ENCODE assay signal across 16 cellular contexts in the genomic region with DNA sequence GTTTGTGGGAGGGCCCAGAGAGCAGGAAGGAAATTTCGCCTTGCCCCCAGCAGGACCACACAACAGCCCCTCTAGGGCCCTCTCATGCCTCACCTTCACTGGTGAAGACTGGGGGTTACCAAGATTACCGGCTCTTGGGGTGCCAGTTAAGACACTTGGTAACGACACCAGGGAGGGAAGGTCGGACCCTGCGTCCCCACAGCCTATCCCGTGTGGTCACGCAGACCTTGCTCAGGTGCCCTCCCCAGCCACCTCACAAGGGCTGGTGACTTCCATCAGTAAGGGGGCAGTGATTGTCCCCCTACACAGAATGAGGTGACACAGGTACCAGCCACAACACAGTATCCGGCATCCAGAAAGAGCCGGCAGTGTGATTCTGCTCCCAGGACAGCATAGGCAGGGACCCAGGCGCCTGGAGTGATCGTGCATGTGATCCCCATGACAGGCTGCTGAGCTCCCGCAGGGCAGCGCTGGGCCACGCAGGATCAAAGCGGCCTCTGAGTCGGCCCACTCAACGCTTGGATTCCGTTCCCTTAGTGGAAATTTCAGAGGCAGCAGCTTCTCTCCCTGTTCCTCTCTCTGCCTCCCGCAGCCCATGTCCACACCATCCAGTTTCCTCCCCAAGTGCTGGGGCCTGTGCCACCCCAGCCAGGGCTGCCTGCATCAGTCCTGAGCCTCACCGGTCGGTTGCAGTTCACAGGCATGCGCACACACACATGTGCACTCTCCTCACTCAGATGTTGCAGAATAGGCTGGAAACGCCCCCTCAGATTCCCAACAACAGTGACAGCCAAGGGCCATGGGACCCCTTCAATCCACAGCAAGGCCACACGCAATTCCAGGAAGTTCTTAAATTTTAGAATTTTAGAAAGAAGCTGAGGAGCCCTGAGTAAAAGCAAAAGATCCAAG. TPM values are rescaled to one million over a fixed set of nuclear protein-coding genes. Genes with fewer than 3 reads are reported as not detected.
DNase-seq lines count a peak whose midpoint lies in the region; ATAC-seq, FAIRE-seq and TF ChIP-seq lines count a peak whose summit lies in the region.
"Had no signal": no experiment of that assay in that cellular context is flagged by ENCODE, and none has a peak within 500 bp of the region (broad histone marks: within the 10 kb centered on the region; RNA-seq: fewer than 3 reads in every experiment).

No MANE protein-coding gene starts in this region.

- no peaks in the 10 kb centered on the region for H3K36me3 ChIP-seq in heart right ventricle
- H3K36me3 ChIP-seq: HAP-1 had no signal

- ATAC-seq in heart right ventricle (peak in 6 of 8 donors; percentile 7 to 39 (median 27)), HG03159 (IDR thresholded peaks at IDR 0.05; ENCODE audit: unreplicated experiment) (no peak)
- ATAC-seq: Panc1; psoas muscle; stimulated activated naive CD8-positive, alpha-beta T cell treated with anti-CD3 and anti-CD28 coated beads, Interleukin-15, Interleukin-2, amounts not matched to agents 100 U/mL and 50 U/mL, for 24 hours had no signal

- TF ChIP-seq CTCF in D721Med (IDR thresholded peaks at IDR 0.05; ENCODE audit: insufficient read depth, missing control alignments) (no peak), VCaP (conservative IDR thresholded peaks at IDR 0.05) (no peak), heart right ventricle (IDR thresholded peaks at IDR 0.05) (no peak)

- FAIRE-seq in D721Med (lab: Jason Lieb, UNC): no peak
- FAIRE-seq: bronchial epithelial cell, G401.6 had no signal

- intact Hi-C loops in heart right ventricle (cut with DNase I): loop anchor here in 2 of 10 donors (5.0 kb wide), 1 partner anchor 32 kb away; no protein-coding TSS in a partner anchor

- H3K27me3 ChIP-seq in heart right ventricle: peaks cover 0 to 9% (median 0%) of the 10 kb centered on the region in 7 donors

- DNase-seq in D721Med (ENCODE audit: insufficient read length, low spot score): peak; percentile 5
- peak in 1 of 2 donors; percentile 9 for DNase-seq in heart right ventricle
- peak; percentile 54 for DNase-seq in retina
- DNase-seq in amygdala (lab: John Stamatoyannopoulos, UW): no peak
- DNase-seq in T1000 (lab: John Stamatoyannopoulos, UW): no peak
- DNase-seq: NCI-H446 treated with DMSO at 0.1 percent for 48 hours; stimulated activated CD4-positive, alpha-beta T cell treated with anti-CD3 and anti-CD28 coated beads, Interleukin-4, amount 100 ng/mL, for 24 hours; stimulated activated naive CD8-positive, alpha-beta T cell treated with anti-CD3 and anti-CD28 coated beads, Interleukin-15, Interleukin-2, amounts not matched to agents 100 U/mL and 50 U/mL, for 24 hours had no signal

- no peak overlapping the region for H3K4me3 ChIP-seq in heart right ventricle
- H3K4me3 ChIP-seq: HAP-1, psoas muscle had no signal

- H3K27ac ChIP-seq in VCaP (peak overlapping the region; percentile 58; the same call in 1 of the 2 replicates), heart right ventricle (peak overlapping the region; percentile 11 to 91 (median 71))
- H3K27ac ChIP-seq: psoas muscle had no signal

- H3K4me1 ChIP-seq in heart right ventricle: peaks cover 17 to 86% (median 50%) of the 10 kb centered on the region in 9 donors
- H3K4me1 ChIP-seq: HAP-1 had no signal

- H3K9me3 ChIP-seq in heart right ventricle: no peaks in the 10 kb centered on the region
- H3K9me3 ChIP-seq: HAP-1, psoas muscle had no signal

- 67% methylated on average over 24 of the region's 24 CpGs for WGBS in heart right ventricle, 2 donors

RNA-seq across cellular contexts. Expression of gene CAMK2B, which starts 35.8 kb away (rescaled TPM):
- 100 to 1,000 TPM in 6 of 10 donors, 10 to 100 TPM in 4; 70.6 to 152 (median 126) TPM for total RNA-seq in heart right ventricle
- 100 to 1,000 TPM in 1 of 2 donors, 10 to 100 TPM in 1; 30.8 to 107 TPM for polyA plus RNA-seq in heart right ventricle
- total RNA-seq: bronchial epithelial cell; CD4-positive, alpha-beta T cell had no signal

Comparison
In these comparisons a context has a peak if more than half of its experiments do, and no peak if none do; other contexts are left out.
1. DNase-seq: peak in D721Med (single experiment) and retina (single experiment); none in amygdala (0 of 56) and T1000 (single experiment).